ENCODE assay signal across 29 cellular contexts in the genomic region with DNA sequence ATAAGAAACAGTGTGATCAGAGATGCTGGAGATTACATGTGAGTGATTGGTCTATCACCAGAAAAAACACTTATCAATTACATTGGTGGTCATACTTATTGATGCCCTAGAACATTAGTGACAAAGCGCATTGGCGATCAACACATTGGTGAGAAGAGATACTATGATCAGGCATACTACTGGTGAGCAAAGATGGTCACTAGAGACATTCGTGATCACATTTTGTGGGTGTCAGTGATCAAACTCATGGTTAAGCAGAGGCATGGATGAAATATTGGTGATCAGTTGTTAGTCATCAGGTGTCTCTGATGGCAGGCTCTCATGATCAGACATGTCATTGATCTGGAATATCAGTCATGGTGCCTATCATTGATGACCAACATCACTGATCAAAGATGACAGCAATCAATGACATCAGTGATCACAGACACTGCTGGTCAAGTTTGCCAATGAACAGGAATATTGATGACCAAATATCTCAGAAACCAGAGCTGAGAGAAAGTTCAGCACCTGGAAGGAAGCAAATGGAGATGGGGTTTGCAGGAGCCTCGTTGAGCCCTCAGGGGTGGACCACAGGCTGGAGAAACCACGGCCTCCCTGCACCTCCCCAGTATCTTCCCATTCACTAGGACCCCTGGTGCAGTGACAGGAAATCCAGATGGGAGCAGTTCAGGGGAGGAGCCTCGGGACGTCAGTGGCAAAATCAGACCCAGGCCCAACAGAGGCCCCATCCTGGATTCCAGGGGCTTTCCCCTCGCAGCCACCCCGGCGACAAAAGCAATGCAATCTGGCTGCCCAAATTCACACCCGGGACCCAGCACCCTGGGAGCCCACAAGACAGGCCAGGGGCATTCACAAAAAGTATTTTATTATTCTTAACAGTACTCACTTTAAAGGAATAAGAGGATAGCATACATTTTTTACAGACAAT. TPM values are rescaled to one million over a fixed set of nuclear protein-coding genes. Genes with fewer than 3 reads are reported as not detected.
"Had no signal": no experiment of that assay in that cellular context is flagged by ENCODE, and none has a peak within 500 bp of the region (broad histone marks: within the 10 kb centered on the region; RNA-seq: fewer than 3 reads in every experiment).

No MANE protein-coding gene starts in this region.

- H3K27me3 ChIP-seq: MG63, SJCRH30 had no signal

- H3K4me3 Mint-ChIP-seq: activated CD4-positive, alpha-beta T cell treated with anti-CD3 and anti-CD28 coated beads, Interleukin-2, amount 10 ng/mL, durations not matched to agents 24 days and 14 days; activated CD8-positive, alpha-beta memory T cell treated with anti-CD3 and anti-CD28 coated beads, Interleukin-2, amount 10 ng/mL, durations not matched to agents 7 days and 5 days; activated naive CD8-positive, alpha-beta T cell treated with anti-CD3 and anti-CD28 coated beads, Interleukin-2, amount 50 U/mL, for 24 hours; activated T-cell treated with anti-CD3 and anti-CD28 coated beads, Interleukin-2, amount 50 U/mL, for 24 hours; activated T-helper 1 cell treated with anti-CD3 and anti-CD28 coated beads, Interleukin-12 subunit alpha, Interleukin-12 subunit beta, Interleukin-2, Interleukin-4 antibody, amounts not matched to agents 30 ng/mL and 10 ng/mL and 1 ng/mL, durations not matched to agents 14 hours and 24 hours and 36 hours; brain; central memory CD8-positive, alpha-beta T cell; T-helper 1 cell treated with Interleukin-12 subunit alpha and Interleukin-12 subunit beta and Interleukin-4 antibody, amounts not matched to agents 30 μg/mL and 1 μg/mL, for 36 hours; WTC11 had no signal

- H3K4me1 ChIP-seq: ascending aorta had no signal

- H3K9me3 Mint-ChIP-seq: activated CD4-positive, alpha-beta T cell treated with anti-CD3 and anti-CD28 coated beads, Interleukin-2, amount 10 ng/mL, durations not matched to agents 24 days and 14 days; activated naive CD4-positive, alpha-beta T cell treated with anti-CD3 and anti-CD28 coated beads, Interleukin-2, amount 50 U/mL, for 72 hours; activated naive CD8-positive, alpha-beta T cell treated with anti-CD3 and anti-CD28 coated beads, Interleukin-2, amount 50 U/mL, for 24 hours; activated T-cell treated with anti-CD3 and anti-CD28 coated beads, Interleukin-2, amount 50 U/mL, for 24 hours; activated T-helper 1 cell treated with anti-CD3 and anti-CD28 coated beads, Interleukin-12 subunit alpha, Interleukin-12 subunit beta, Interleukin-2, Interleukin-4 antibody, amounts not matched to agents 30 ng/mL and 10 ng/mL and 1 ng/mL, durations not matched to agents 14 hours and 24 hours and 36 hours; brain; central memory CD8-positive, alpha-beta T cell; T-helper 1 cell treated with Interleukin-12 subunit alpha and Interleukin-12 subunit beta and Interleukin-4 antibody, amounts not matched to agents 30 μg/mL and 1 μg/mL, for 36 hours; WTC11 had no signal

- ATAC-seq: activated CD8-positive, alpha-beta memory T cell treated with anti-CD3 and anti-CD28 coated beads, Interleukin-2, amount 10 ng/mL, durations not matched to agents 7 days and 5 days; activated naive CD4-positive, alpha-beta T cell treated with anti-CD3 and anti-CD28 coated beads, Interleukin-2, amount 50 U/mL, for 72 hours; activated naive CD8-positive, alpha-beta T cell treated with anti-CD3 and anti-CD28 coated beads, Interleukin-2, amount 50 U/mL, for 24 hours; WTC11 had no signal

- H3K9me3 ChIP-seq: ascending aorta, MG63, SJCRH30 had no signal

- H3K36me3 Mint-ChIP-seq: activated CD8-positive, alpha-beta memory T cell treated with anti-CD3 and anti-CD28 coated beads, Interleukin-2, amount 10 ng/mL, durations not matched to agents 7 days and 5 days; activated naive CD4-positive, alpha-beta T cell treated with anti-CD3 and anti-CD28 coated beads, Interleukin-2, amount 50 U/mL, for 72 hours; brain; WTC11 had no signal

- DNase-seq: activated CD4-positive, alpha-beta T cell treated with anti-CD3 and anti-CD28 coated beads for 1 hour; activated CD4-positive, alpha-beta T cell treated with anti-CD3 and anti-CD28 coated beads, Interleukin-2, amount 10 ng/mL, durations not matched to agents 24 days and 14 days; activated CD4-positive, alpha-beta T cell treated with anti-CD3 and anti-CD28 coated beads, Interleukin-2, amount 50 U/mL, for 48 hours; activated CD8-positive, alpha-beta memory T cell treated with anti-CD3 and anti-CD28 coated beads, Interleukin-2, amount 10 ng/mL, durations not matched to agents 7 days and 5 days; activated effector memory CD4-positive, alpha-beta T cell treated with Interleukin-2 at 50 U/mL for 16 hours; activated naive CD4-positive, alpha-beta T cell; activated naive CD8-positive, alpha-beta T cell treated with anti-CD3 and anti-CD28 coated beads, Interleukin-2, amount 50 U/mL, for 24 hours; activated T-cell treated with anti-CD3 and anti-CD28 coated beads, Interleukin-2, amount 50 U/mL, for 24 hours; amniotic stem cell; MG63; MV-4-11; NCI-H1092 treated with DMSO at 0.1 percent for 48 hours; NCI-H1436; NCI-H1694 treated with DMSO at 0.1 percent for 48 hours; NCI-H2029 treated with DMSO at 0.1 percent for 48 hours; NCI-H345; NCI-H510A; NCI-H526 treated with DMSO at 0.1 percent for 48 hours; NCI-H82; SJCRH30 had no signal

- H3K36me3 ChIP-seq: ascending aorta, MG63 had no signal

- H3K27ac ChIP-seq: ascending aorta, SJCRH30 had no signal

- H3K27ac Mint-ChIP-seq: activated CD4-positive, alpha-beta T cell treated with anti-CD3 and anti-CD28 coated beads, Interleukin-2, amount 10 ng/mL, durations not matched to agents 24 days and 14 days; activated CD8-positive, alpha-beta memory T cell treated with anti-CD3 and anti-CD28 coated beads, Interleukin-2, amount 10 ng/mL, durations not matched to agents 7 days and 5 days; activated naive CD4-positive, alpha-beta T cell treated with anti-CD3 and anti-CD28 coated beads, Interleukin-2, amount 50 U/mL, for 72 hours; activated naive CD8-positive, alpha-beta T cell treated with anti-CD3 and anti-CD28 coated beads, Interleukin-2, amount 50 U/mL, for 24 hours; activated T-cell treated with anti-CD3 and anti-CD28 coated beads, Interleukin-2, amount 50 U/mL, for 24 hours; activated T-helper 1 cell treated with anti-CD3 and anti-CD28 coated beads, Interleukin-12 subunit alpha, Interleukin-12 subunit beta, Interleukin-2, Interleukin-4 antibody, amounts not matched to agents 30 ng/mL and 10 ng/mL and 1 ng/mL, durations not matched to agents 14 hours and 24 hours and 36 hours; brain; T-helper 1 cell treated with Interleukin-12 subunit alpha and Interleukin-12 subunit beta and Interleukin-4 antibody, amounts not matched to agents 30 μg/mL and 1 μg/mL, for 36 hours; WTC11 had no signal

- H3K4me3 ChIP-seq: ascending aorta, MG63, SJCRH30 had no signal

RNA-seq across cellular contexts. Expression of a gene that starts 12.2 kb away (rescaled TPM):
- total RNA-seq: activated CD4-positive, alpha-beta T cell treated with anti-CD3 and anti-CD28 coated beads, Interleukin-2, amount 10 ng/mL, durations not matched to agents 24 days and 14 days; activated CD8-positive, alpha-beta memory T cell treated with anti-CD3 and anti-CD28 coated beads, Interleukin-2, amount 10 ng/mL, durations not matched to agents 7 days and 5 days; activated naive CD4-positive, alpha-beta T cell treated with anti-CD3 and anti-CD28 coated beads, Interleukin-2, amount 50 U/mL, for 72 hours; activated T-helper 1 cell treated with anti-CD3 and anti-CD28 coated beads, Interleukin-12 subunit alpha, Interleukin-12 subunit beta, Interleukin-2, Interleukin-4 antibody, amounts not matched to agents 30 ng/mL and 10 ng/mL and 1 ng/mL, durations not matched to agents 14 hours and 24 hours and 36 hours; ascending aorta; OCI-LY7; RPMI7951; SJCRH30; WTC11 had no signal

RNA-seq across cellular contexts. Expression of a gene that starts 14.2 kb away (rescaled TPM):
- total RNA-seq: activated CD4-positive, alpha-beta T cell treated with anti-CD3 and anti-CD28 coated beads, Interleukin-2, amount 10 ng/mL, durations not matched to agents 24 days and 14 days; OCI-LY7 had no signal
